Comparison of ENCODE assay signal across 20 cellular contexts in the genomic region with DNA sequence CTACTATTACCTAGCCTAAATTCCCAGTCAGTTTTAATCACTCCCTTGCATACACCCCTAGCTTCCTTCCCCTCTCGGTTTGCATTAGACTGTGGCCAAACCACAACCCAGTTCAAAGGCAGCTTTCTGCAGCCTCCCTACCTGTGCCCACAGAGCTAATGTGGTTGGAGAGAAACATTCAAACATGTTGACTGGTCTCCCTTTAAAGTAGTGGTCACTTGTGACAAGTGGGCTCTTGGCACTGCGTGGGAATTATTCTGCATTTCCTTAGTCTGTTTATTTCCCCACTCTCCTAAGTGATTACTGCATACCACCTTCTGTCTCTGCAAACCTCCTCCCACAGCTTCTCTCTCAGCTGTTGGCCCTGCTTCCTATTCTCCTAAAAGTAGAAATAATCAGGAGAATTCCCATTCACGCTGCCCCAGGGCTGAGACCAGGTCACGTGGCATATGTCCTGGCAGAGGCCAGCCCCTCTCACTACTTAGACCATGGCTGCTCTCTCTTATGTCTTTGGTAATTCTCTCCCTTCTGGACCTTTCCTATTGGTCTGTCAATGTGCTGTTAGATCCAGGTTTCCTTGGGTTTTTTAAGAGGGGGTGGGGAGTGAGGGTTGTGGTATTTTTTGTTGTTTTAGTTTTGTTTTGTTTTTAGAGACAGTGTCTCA. TPM values are rescaled to one million over a fixed set of nuclear protein-coding genes. Genes with fewer than 3 reads are reported as not detected.
A peak's percentile ranks its signal among the peaks of the same experiment; 100 is the strongest.
DNase-seq lines count a peak whose midpoint lies in the region; ATAC-seq and TF ChIP-seq lines count a peak whose summit lies in the region.
"Had no signal": no experiment of that assay in that cellular context is flagged by ENCODE, and none has a peak within 500 bp of the region (broad histone marks: within the 10 kb centered on the region; RNA-seq: fewer than 3 reads in every experiment).

No MANE protein-coding gene starts in this region.

- TF ChIP-seq EP300 in ovary (IDR thresholded peaks at IDR 0.05), result no peak

- H3K9me3 Mint-ChIP-seq in activated CD8-positive, alpha-beta T cell treated with anti-CD3 and anti-CD28 coated beads for 36 hours, result no peaks in the 10 kb centered on the region
- H3K9me3 Mint-ChIP-seq: IgD-negative memory B cell; T-helper 1 cell treated with Interleukin-12 subunit alpha and Interleukin-12 subunit beta and Interleukin-4 antibody, amounts not matched to agents 30 μg/mL and 1 μg/mL, for 36 hours had no signal

- in situ Hi-C loops in GM13977 (cut with MboI; ENCODE audit: low pct_unique_long_range_greater_than_20kb, low sequenced_read_pairs, unreplicated experiment), result no loop called here

- WGBS in ovary, 3 donors, result 69 to 75% (median 73%) methylated on average over 4 of the region's 4 CpGs

- ATAC-seq in GM18508 (IDR thresholded peaks at IDR 0.05; ENCODE audit: insufficient read depth, unreplicated experiment) (peak; percentile 86), GM21381 (IDR thresholded peaks at IDR 0.05; ENCODE audit: unreplicated experiment) (no peak)
- peak; percentile 27 for ATAC-seq in activated CD8-positive, alpha-beta T cell treated with anti-CD3 and anti-CD28 coated beads for 36 hours

- no peak overlapping the region for H3K27ac Mint-ChIP-seq in activated CD8-positive, alpha-beta T cell treated with anti-CD3 and anti-CD28 coated beads for 36 hours
- H3K27ac Mint-ChIP-seq: IgD-negative memory B cell; T-helper 1 cell treated with Interleukin-12 subunit alpha and Interleukin-12 subunit beta and Interleukin-4 antibody, amounts not matched to agents 30 μg/mL and 1 μg/mL, for 36 hours had no signal

- H3K36me3 ChIP-seq in ovary, result no peaks in the 10 kb centered on the region

- H3K4me1 ChIP-seq in ovary (ENCODE audit: insufficient read depth), result no peaks in the 10 kb centered on the region
- H3K4me1 ChIP-seq: testis had no signal

- peak; percentile 36 for DNase-seq in CMK (ENCODE audit: low read depth)
- DNase-seq in activated CD8-positive, alpha-beta T cell treated with anti-CD3 and anti-CD28 coated beads for 36 hours, result no peak
- DNase-seq in myocyte (ENCODE audit: low read depth), result peak; percentile 53
- no peak for DNase-seq in GM13977 (ENCODE audit: low spot score)
- DNase-seq in ovary, result no peak
- DNase-seq: AML-193; GM23248; head of caudate nucleus; NCI-H1092; NCI-H2081 treated with DMSO at 0.1 percent for 48 hours; NCI-H524 treated with DMSO at 0.1 percent for 48 hours; SHP77; stimulated activated CD4-positive, alpha-beta T cell treated with anti-CD3 and anti-CD28 coated beads, Interleukin-4, amount 100 ng/mL, for 4 hours; testis had no signal

- POLR2A ChIA-PET in activated CD8-positive, alpha-beta T cell treated with anti-CD3 and anti-CD28 coated beads for 36 hours (lab: Charles Lee), result no interaction called here

- H3K36me3 Mint-ChIP-seq in activated CD8-positive, alpha-beta T cell treated with anti-CD3 and anti-CD28 coated beads for 36 hours (ENCODE audit: low read depth), result no peaks in the 10 kb centered on the region
- H3K36me3 Mint-ChIP-seq: IgD-negative memory B cell had no signal

- no peaks in the 10 kb centered on the region for H3K9me3 ChIP-seq in ovary
- H3K9me3 ChIP-seq: testis had no signal

- no peak for TF ChIP-seq POLR2A in ovary (IDR thresholded peaks at IDR 0.05)

- no peak for TF ChIP-seq CTCF in activated CD8-positive, alpha-beta T cell treated with anti-CD3 and anti-CD28 coated beads for 36 hours (IDR thresholded peaks at IDR 0.05)
- TF ChIP-seq CTCF in GM13977 (IDR thresholded peaks at IDR 0.05; ENCODE audit: extremely low read depth, insufficient read depth, missing control alignments) (no peak), ovary (IDR thresholded peaks at IDR 0.05) (no peak)

- no peaks in the 10 kb centered on the region for H3K4me1 Mint-ChIP-seq in activated CD8-positive, alpha-beta T cell treated with anti-CD3 and anti-CD28 coated beads for 36 hours (ENCODE audit: low read depth)
- H3K4me1 Mint-ChIP-seq: IgD-negative memory B cell had no signal

- no peaks in the 10 kb centered on the region for H3K27me3 Mint-ChIP-seq in activated CD8-positive, alpha-beta T cell treated with anti-CD3 and anti-CD28 coated beads for 36 hours

- no peak overlapping the region for H3K27ac ChIP-seq in ovary
- H3K27ac ChIP-seq: GM23248, testis had no signal

- intact Hi-C loops in activated CD8-positive, alpha-beta T cell treated with anti-CD3 and anti-CD28 coated beads for 36 hours (cut with micrococcal nuclease), result loop anchor here (5.0 kb wide), 1 partner anchor 51 kb away; no protein-coding TSS in a partner anchor
- intact Hi-C loops in ovary (cut with DNase I), result no loop called here

- H3K27me3 ChIP-seq in ovary, result no peaks in the 10 kb centered on the region
- H3K27me3 ChIP-seq: testis had no signal

- no peak overlapping the region for H3K4me3 ChIP-seq in ovary
- H3K4me3 ChIP-seq: GM23248, smooth muscle cell, testis had no signal

- no peak overlapping the region for H3K4me3 Mint-ChIP-seq in activated CD8-positive, alpha-beta T cell treated with anti-CD3 and anti-CD28 coated beads for 36 hours
- H3K4me3 Mint-ChIP-seq: IgD-negative memory B cell; T-helper 1 cell treated with Interleukin-12 subunit alpha and Interleukin-12 subunit beta and Interleukin-4 antibody, amounts not matched to agents 30 μg/mL and 1 μg/mL, for 36 hours had no signal

- CTCF ChIA-PET in activated CD8-positive, alpha-beta T cell treated with anti-CD3 and anti-CD28 coated beads for 36 hours (lab: Charles Lee), result interaction anchor here (0.7 to 1.8 kb wide), 3 partner anchors 19 to 226 kb away, joined by 3 to 4 read pairs (median 3); no protein-coding TSS in a partner anchor

RNA-seq across cellular contexts. Expression of a gene that starts 38.5 kb away (rescaled TPM):
- total RNA-seq in activated CD8-positive, alpha-beta T cell treated with anti-CD3 and anti-CD28 coated beads for 36 hours, result 1 to 10 TPM; 2.5 to 3.2 TPM
- total RNA-seq in myocyte, result 0.10 and 0.11 TPM in 2 replicates
- 0.61 TPM for polyA plus RNA-seq in myocyte (2012)
- 1 to 10 TPM in 5 of 7 donors, under 1 TPM in 2; 0.36 to 1.6 (median 1.4) TPM for total RNA-seq in ovary
- 1 to 10 TPM in 1 of 2 donors, under 1 TPM in 1; 0.30 to 1.1 TPM for polyA plus RNA-seq in ovary
- total RNA-seq: fibroblast of lung, GM23248 had no signal
- polyA plus RNA-seq: fibroblast of lung, GM23248 had no signal

RNA-seq across cellular contexts. Expression of a gene that starts 53.4 kb away (rescaled TPM):
- total RNA-seq in activated CD8-positive, alpha-beta T cell treated with anti-CD3 and anti-CD28 coated beads for 36 hours, result 1 to 10 TPM; 7.0 to 8.4 TPM
- total RNA-seq in myocyte (48.1 and 61.1 TPM in 2 replicates), ovary (10 to 100 TPM; 26.0 to 87.6 (median 65.8) TPM)
- polyA plus RNA-seq in myocyte (2012), result 49.9 TPM
- 100 to 1,000 TPM in 1 of 2 donors, 10 to 100 TPM in 1; 22.9 to 106 TPM for polyA plus RNA-seq in ovary
- polyA plus RNA-seq: IgD-negative memory B cell had no signal

Comparison
In these comparisons a context has a peak if more than half of its experiments do, and no peak if none do; other contexts are left out.
1. DNase-seq: peak in CMK (single experiment) and myocyte (single experiment); none in activated CD8-positive, alpha-beta T cell treated with anti-CD3 and anti-CD28 coated beads for 36 hours (single experiment), GM13977 (single experiment) and ovary (0 of 5).